In the genomic region with DNA sequence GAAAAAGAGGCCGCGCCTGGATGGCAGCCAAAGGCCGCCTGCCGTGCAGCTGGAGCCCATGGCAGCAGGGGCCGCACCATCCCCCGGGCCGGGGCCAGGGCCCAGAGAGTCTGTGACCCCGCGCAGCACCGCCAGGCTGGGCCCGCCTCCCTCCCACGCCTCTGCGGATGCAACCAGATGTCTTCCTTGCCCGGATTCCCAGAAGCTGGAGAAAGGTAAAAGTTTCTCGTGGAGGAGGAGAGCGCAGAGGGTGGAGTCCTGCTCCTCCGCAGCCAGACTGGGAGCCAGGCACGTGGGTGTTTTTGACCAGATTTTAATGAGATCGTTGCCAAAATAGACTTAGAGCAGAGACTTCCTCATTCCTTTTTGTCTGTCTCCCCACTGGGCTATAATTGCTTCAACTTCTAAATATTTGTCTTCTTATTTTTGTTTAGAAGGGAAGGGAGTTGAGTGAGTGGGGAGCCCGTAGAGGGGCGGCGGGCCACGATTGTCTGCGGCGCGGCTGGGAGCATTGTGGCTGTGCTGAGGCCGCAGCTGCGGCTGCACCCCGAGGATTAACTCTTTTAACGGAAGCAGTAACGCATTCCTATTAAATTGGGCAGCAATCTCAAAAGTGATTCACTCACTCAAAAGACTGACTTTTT, we compare ENCODE assay signal across 9 cellular contexts. TPM values are rescaled to one million over a fixed set of nuclear protein-coding genes. Genes with fewer than 3 reads are reported as not detected.
DNase-seq lines count a peak whose midpoint lies in the region; ATAC-seq and TF ChIP-seq lines count a peak whose summit lies in the region.
"Had no signal": no experiment of that assay in that cellular context is flagged by ENCODE, and none has a peak within 500 bp of the region (broad histone marks: within the 10 kb centered on the region; RNA-seq: fewer than 3 reads in every experiment).

No MANE protein-coding gene starts in this region.

- intact Hi-C loops in mammary epithelial cell (cut with micrococcal nuclease), result loop anchor here (5.0 kb wide), 1 partner anchor 84 kb away; the partner anchor contains the start of gene FAM174C
- intact Hi-C loops in upper lobe of right lung (cut with DNase I), result no loop called here

- no TSS peak for BruUV-seq in mammary epithelial cell (replicated peaks; lab: Mats Ljungman, UMichigan)

- peaks cover 3% of the 10 kb centered on the region for H3K79me2 ChIP-seq in mammary epithelial cell (ENCODE audit: insufficient read depth, low read length)

- peak overlapping the region; percentile 43 for H2AFZ ChIP-seq in mammary epithelial cell (ENCODE audit: low read depth, low read length)

- no peak overlapping the region for H3K27ac ChIP-seq in mammary epithelial cell (ENCODE audit: insufficient read depth, low read depth, low read length)
- peak overlapping the region; percentile 63 for H3K27ac ChIP-seq in upper lobe of right lung
- H3K27ac ChIP-seq: 22Rv1 had no signal

- no peaks in the 10 kb centered on the region for H3K9me3 ChIP-seq in mammary epithelial cell (replicated peaks; ENCODE audit: insufficient read depth, low read length)
- no peaks in the 10 kb centered on the region for H3K9me3 ChIP-seq in upper lobe of right lung

- in situ Hi-C loops in mammary epithelial cell (cut with MboI; ENCODE audit: low sequenced_read_pairs in 2 of 2), result no loop called here

- peak; percentile 70 for ATAC-seq in left lobe of liver
- peak; percentile 65 for ATAC-seq in upper lobe of right lung
- no peak for ATAC-seq in GM21528 (IDR thresholded peaks at IDR 0.05; ENCODE audit: low FRiP score, unreplicated experiment)

- CTCF ChIA-PET in mammary epithelial cell (lab: Charles Lee; ENCODE audit: low non-redundant PET), result no interaction called here

- H3K4me2 ChIP-seq in mammary epithelial cell (ENCODE audit: insufficient read depth, low read depth, low read length), result peak overlapping the region; percentile 72

- H3K36me3 ChIP-seq in mammary epithelial cell (ENCODE audit: insufficient read depth, low read length) (peaks cover 11% of the 10 kb centered on the region), upper lobe of right lung (peaks cover 61% of the 10 kb centered on the region)

- DNase-seq in DMS153 treated with DMSO at 0.1 percent for 48 hours (lab: John Stamatoyannopoulos, UW; ENCODE audit: unreplicated experiment) (peak; percentile 0), DMS153 (lab: John Stamatoyannopoulos, UW) (no peak), mammary epithelial cell (peak; percentile 26), left lobe of liver (ENCODE audit: low spot score) (peak; percentile 80), upper lobe of right lung (peak; percentile 74), HuH-7.5 (ENCODE audit: low spot score) (no peak), NCI-H146 treated with DMSO at 0.1 percent for 48 hours (lab: John Stamatoyannopoulos, UW; ENCODE audit: unreplicated experiment) (no peak)

- H3K4me3 ChIP-seq in mammary epithelial cell (replicated peaks in 1 of 3; ENCODE audit: insufficient read depth in 1 of 3, low read depth in 2 of 3, low read length in 3 of 3) (peak overlapping the region; percentile 7 to 16 (median 12)), upper lobe of right lung (peak overlapping the region; percentile 31)

- no peak overlapping the region for H3K9ac ChIP-seq in mammary epithelial cell (ENCODE audit: insufficient read depth, low read length)

- no peaks in the 10 kb centered on the region for H4K20me1 ChIP-seq in mammary epithelial cell (ENCODE audit: insufficient read depth, low read length)

- TF ChIP-seq CTCF in mammary epithelial cell (conservative IDR thresholded peaks at IDR 0.05 in 1 of 2, IDR thresholded peaks at IDR 0.05 in 1 of 2; ENCODE audit: extremely low read depth in 1 of 2, insufficient read depth in 1 of 2, low read depth in 1 of 2, low read length in 2 of 2), result no peak
- no peak for TF ChIP-seq CTCF in upper lobe of right lung (IDR thresholded peaks at IDR 0.05)

- H3K27me3 ChIP-seq in mammary epithelial cell (ENCODE audit: insufficient read depth, low read length) (no peaks in the 10 kb centered on the region), upper lobe of right lung (no peaks in the 10 kb centered on the region)

- H3K4me1 ChIP-seq in mammary epithelial cell (ENCODE audit: insufficient read depth, low read length), result peaks cover 19% of the 10 kb centered on the region
- H3K4me1 ChIP-seq in upper lobe of right lung, result peaks cover 33% of the 10 kb centered on the region

- dilution Hi-C loops in mammary epithelial cell (cut with HindIII; ENCODE audit: low sequenced_read_pairs), result no loop called here

- WGBS in mammary epithelial cell (ENCODE audit: low coverage, missing lambda C conversion rate), result 12% methylated on average over 25 of the region's 31 CpGs

RNA-seq across cellular contexts. Expression of gene NDUFS7, which starts 22.8 kb away (rescaled TPM):
- total RNA-seq in mammary epithelial cell (10 to 100 TPM; 34.3 to 73.6 TPM), left lobe of liver (105 TPM), upper lobe of right lung (78.2 TPM)
- 61.1 TPM for polyA plus RNA-seq in mammary epithelial cell
- polyA minus RNA-seq in mammary epithelial cell, result 11.9 TPM

RNA-seq across cellular contexts. Expression of gene GAMT, which starts 40.4 kb away (rescaled TPM):
- total RNA-seq in mammary epithelial cell (10 to 100 TPM in 1 of 2 donors, 1 to 10 TPM in 1; 4.2 to 19.5 TPM), left lobe of liver (214 TPM), upper lobe of right lung (7.1 TPM)
- 8.0 TPM for polyA plus RNA-seq in mammary epithelial cell
- polyA minus RNA-seq in mammary epithelial cell, result not detected

RNA-seq across cellular contexts. Expression of gene DAZAP1, which starts 46.4 kb away (rescaled TPM):
- total RNA-seq in mammary epithelial cell (100 to 1,000 TPM in 1 of 2 donors, 10 to 100 TPM in 1; 32.8 to 163 TPM), left lobe of liver (48.1 TPM), upper lobe of right lung (98.7 TPM)
- polyA plus RNA-seq in mammary epithelial cell, result 56.3 TPM
- 238 TPM for polyA minus RNA-seq in mammary epithelial cell

Comparison
In these comparisons a context has a peak if more than half of its experiments do, and no peak if none do; other contexts are left out.
1. DNase-seq: peak in DMS153 treated with DMSO at 0.1 percent for 48 hours (single experiment), mammary epithelial cell (single experiment), left lobe of liver (single experiment) and upper lobe of right lung (single experiment); none in DMS153 (single experiment), HuH-7.5 (single experiment) and NCI-H146 treated with DMSO at 0.1 percent for 48 hours (single experiment).
2. RNA of gene GAMT, which starts 40.4 kb away (total RNA-seq): 214 TPM in left lobe of liver (single experiment); 4.2 to 19.5 TPM in mammary epithelial cell and 7.1 TPM in upper lobe of right lung (single experiment); every median in the first group is over 10 times any median in the second.